14 cellular contexts compared by ENCODE assay signal in genomic region chr17:40304464-40304863, GRCh38. TPM values are rescaled to one million over a fixed set of nuclear protein-coding genes. Genes with fewer than 3 reads are reported as not detected.
DNase-seq lines count a peak whose midpoint lies in the region.
"Had no signal": no experiment of that assay in that cellular context is flagged by ENCODE, and none has a peak within 500 bp of the region (broad histone marks: within the 10 kb centered on the region; RNA-seq: fewer than 3 reads in every experiment).

No MANE protein-coding gene starts in this region.

- no peak overlapping the region for H2BK15ac ChIP-seq in mesenchymal stem cell (ENCODE audit: low read depth, poor library complexity, severe bottlenecking)

- peak overlapping the region; percentile 53 for H3K9ac ChIP-seq in adipocyte (ENCODE audit: low read length)
- H3K9ac ChIP-seq in mesenchymal stem cell (ENCODE audit: low read length) = peak overlapping the region; percentile 75
- H3K9ac ChIP-seq in subcutaneous abdominal adipose tissue (ENCODE audit: low read length in 5 of 5) = no peak overlapping the region

- no peak overlapping the region for H2BK12ac ChIP-seq in mesenchymal stem cell (ENCODE audit: low read length in 2 of 2)

- no peak overlapping the region for H3K23ac ChIP-seq in mesenchymal stem cell (ENCODE audit: low read length in 2 of 2)

- H3K36me3 ChIP-seq in adipocyte (ENCODE audit: control insufficient read depth, insufficient read depth, low read length, severe bottlenecking) (no peaks in the 10 kb centered on the region), mesenchymal stem cell (ENCODE audit: control insufficient read depth in 1 of 2, insufficient read depth in 2 of 2, low read depth in 1 of 2, low read length in 2 of 2) (peaks cover 0 to 17% of the 10 kb centered on the region in 2 experiments), subcutaneous abdominal adipose tissue (ENCODE audit: control insufficient read depth in 5 of 5, insufficient read depth in 5 of 5, low read length in 5 of 5) (no peaks in the 10 kb centered on the region)

- no peak overlapping the region for H3K4ac ChIP-seq in mesenchymal stem cell (ENCODE audit: low read depth in 1 of 2, low read length in 2 of 2)

- H2AFZ ChIP-seq in mesenchymal stem cell (ENCODE audit: low read depth, low read length) = no peak overlapping the region

- DNase-seq in HCEC 1CT = peak; percentile 75
- DNase-seq in adipocyte (ENCODE audit: low read depth) = peak; percentile 62
- DNase-seq in mesenchymal stem cell = peak; percentile 90
- no peak for DNase-seq in NOMO-1 treated with dmso at 0.1 percent for 144 hours (lab: John Stamatoyannopoulos, UW; ENCODE audit: unreplicated experiment)
- no peak for DNase-seq in hippocampal formation (lab: John Stamatoyannopoulos, UW)
- no peak for DNase-seq in activated effector memory CD4-positive, alpha-beta T cell treated with anti-CD3 and anti-CD28 coated beads, Interleukin-2, amount 50 U/mL, for 16 hours
- DNase-seq in NCI-H2029 treated with DMSO at 0.1 percent for 48 hours (lab: John Stamatoyannopoulos, UW) = no peak
- DNase-seq: activated CD8-positive, alpha-beta memory T cell treated with anti-CD3 and anti-CD28 coated beads, Interleukin-2, amount 50 U/mL, for 48 hours; body of pancreas; DND-41; islet precursor cell; NCI-H1694 treated with DMSO at 0.1 percent for 48 hours; nucleus accumbens had no signal

- H2BK120ac ChIP-seq in mesenchymal stem cell (ENCODE audit: low read depth, low read length) = no peak overlapping the region

- H3K79me1 ChIP-seq in mesenchymal stem cell (replicated peaks; ENCODE audit: low read length, poor library complexity, severe bottlenecking) = no peaks in the 10 kb centered on the region

- no peak overlapping the region for H2AK5ac ChIP-seq in mesenchymal stem cell (ENCODE audit: low read length, severe bottlenecking)

- H3K18ac ChIP-seq in mesenchymal stem cell (ENCODE audit: low read depth in 1 of 2, low read length in 2 of 2) = peak overlapping the region in 1 of 2 experiments; percentile 7

- no peak overlapping the region for H4K8ac ChIP-seq in mesenchymal stem cell (ENCODE audit: low read length)

- H2BK5ac ChIP-seq in mesenchymal stem cell (ENCODE audit: low read depth, low read length, poor library complexity, severe bottlenecking) = no peak overlapping the region

- peak overlapping the region; percentile 58 for H3K4me3 ChIP-seq in adipocyte (ENCODE audit: low read length)
- H3K4me3 ChIP-seq in mesenchymal stem cell (ENCODE audit: insufficient read depth in 1 of 2, low read depth in 1 of 2, low read length in 2 of 2) = peak overlapping the region in 1 of 2 experiments; percentile 4
- no peak overlapping the region for H3K4me3 ChIP-seq in subcutaneous abdominal adipose tissue (ENCODE audit: low read depth in 1 of 5, low read length in 5 of 5)
- H3K4me3 ChIP-seq: body of pancreas had no signal

- H3K27ac ChIP-seq in mesenchymal stem cell (ENCODE audit: low read length, poor library complexity, severe bottlenecking) (peak overlapping the region; percentile 59), subcutaneous abdominal adipose tissue (ENCODE audit: low read depth, low read length) (peak overlapping the region; percentile 21)

- H3K27me3 ChIP-seq in adipocyte (replicated peaks; ENCODE audit: control insufficient read depth, insufficient read depth, low read length) = no peaks in the 10 kb centered on the region
- no peaks in the 10 kb centered on the region for H3K27me3 ChIP-seq in mesenchymal stem cell (ENCODE audit: control insufficient read depth in 1 of 2, insufficient read depth in 1 of 2, low read length in 2 of 2)
- H3K27me3 ChIP-seq in subcutaneous abdominal adipose tissue (ENCODE audit: control insufficient read depth in 5 of 5, insufficient read depth in 4 of 5, low read length in 5 of 5) = no peaks in the 10 kb centered on the region
- H3K27me3 ChIP-seq: body of pancreas had no signal

- no peaks in the 10 kb centered on the region for H3K9me3 ChIP-seq in adipocyte (ENCODE audit: control insufficient read depth, low read length)
- H3K9me3 ChIP-seq in mesenchymal stem cell (ENCODE audit: control insufficient read depth, low read length) = no peaks in the 10 kb centered on the region
- no peaks in the 10 kb centered on the region for H3K9me3 ChIP-seq in subcutaneous abdominal adipose tissue (ENCODE audit: control insufficient read depth in 5 of 5, low read length in 5 of 5)
- H3K9me3 ChIP-seq: body of pancreas had no signal

- H3K4me1 ChIP-seq in adipocyte (ENCODE audit: control insufficient read depth, insufficient read depth, low read length) (peaks cover 60% of the 10 kb centered on the region), mesenchymal stem cell (ENCODE audit: control insufficient read depth, insufficient read depth, low read depth, low read length) (peaks cover 28% of the 10 kb centered on the region), subcutaneous abdominal adipose tissue (ENCODE audit: control insufficient read depth in 5 of 5, insufficient read depth in 5 of 5, low read length in 5 of 5) (peaks cover 27 to 53% (median 51%) of the 10 kb centered on the region in 5 donors)

- H3K4me2 ChIP-seq in mesenchymal stem cell (ENCODE audit: low read length, poor library complexity, severe bottlenecking) = no peak overlapping the region

- 83% methylated on average over 3 of the region's 5 CpGs for WGBS in mesenchymal stem cell

- no peak overlapping the region for H4K91ac ChIP-seq in mesenchymal stem cell (ENCODE audit: low read length)

- no peak overlapping the region for H3K14ac ChIP-seq in mesenchymal stem cell (ENCODE audit: low read length in 2 of 2)

RNA-seq across cellular contexts. Expression of gene RARA, which starts 4.5 kb away (rescaled TPM):
- polyA plus RNA-seq in mesenchymal stem cell (2013, experiment 1 of 2) = 32.6 TPM
- polyA plus RNA-seq in mesenchymal stem cell (2013, experiment 2 of 2) = 32.1 TPM

RNA-seq across cellular contexts. Expression of gene CDC6, which starts 16.8 kb away (rescaled TPM):
- polyA plus RNA-seq in mesenchymal stem cell (2013, experiment 1 of 2) = 8.5 TPM
- polyA plus RNA-seq in mesenchymal stem cell (2013, experiment 2 of 2) = 9.1 TPM

Comparison
In these comparisons a context has a peak if more than half of its experiments do, and no peak if none do; other contexts are left out.
1. DNase-seq: peak in HCEC 1CT (single experiment), adipocyte (single experiment) and mesenchymal stem cell (single experiment); none in NOMO-1 treated with dmso at 0.1 percent for 144 hours (single experiment), hippocampal formation (0 of 2), activated effector memory CD4-positive, alpha-beta T cell treated with anti-CD3 and anti-CD28 coated beads, Interleukin-2, amount 50 U/mL, for 16 hours (single experiment) and NCI-H2029 treated with DMSO at 0.1 percent for 48 hours (single experiment).
2. H3K9ac ChIP-seq: peak in adipocyte (single experiment) and mesenchymal stem cell (single experiment); none in subcutaneous abdominal adipose tissue (0 of 5).